In genomic region chr2:216034065-216034464, GRCh38 we compare ENCODE assay signal across 8 cellular contexts. TPM values are rescaled to one million over a fixed set of nuclear protein-coding genes. Genes with fewer than 3 reads are reported as not detected.
DNase-seq lines count a peak whose midpoint lies in the region; ATAC-seq and TF ChIP-seq lines count a peak whose summit lies in the region.

No MANE protein-coding gene starts in this region.

- POLR2A ChIA-PET in activated CD8-positive, alpha-beta T cell treated with anti-CD3 and anti-CD28 coated beads for 36 hours (lab: Charles Lee), result interaction anchor here (0.6 to 3.5 kb wide), 3 partner anchors 18 to 318 kb away, joined by 4 to 17 read pairs (median 8); partner anchors contain the start of gene XRCC5

- no peak overlapping the region for H3K27ac Mint-ChIP-seq in activated CD8-positive, alpha-beta T cell treated with anti-CD3 and anti-CD28 coated beads for 36 hours
- H3K27ac Mint-ChIP-seq in effector memory CD8-positive, alpha-beta T cell, result no peak overlapping the region

- H3K36me3 Mint-ChIP-seq in activated CD8-positive, alpha-beta T cell treated with anti-CD3 and anti-CD28 coated beads for 36 hours (ENCODE audit: low read depth), result peaks cover 6% of the 10 kb centered on the region
- H3K36me3 Mint-ChIP-seq in effector memory CD8-positive, alpha-beta T cell (ENCODE audit: insufficient read depth), result peaks cover 7% of the 10 kb centered on the region

- intact Hi-C loops in activated CD8-positive, alpha-beta T cell treated with anti-CD3 and anti-CD28 coated beads for 36 hours (cut with micrococcal nuclease), result loop anchor here (5.0 kb wide), 1 partner anchor 78 kb away; no protein-coding TSS in a partner anchor

- peak; percentile 34 for DNase-seq in DMS79 treated with DMSO at 0.1 percent for 48 hours (lab: John Stamatoyannopoulos, UW)
- DNase-seq in DMS79 (lab: John Stamatoyannopoulos, UW), result no peak
- peak; percentile 15 for DNase-seq in NCI-H526 treated with DMSO at 0.1 percent for 48 hours (lab: John Stamatoyannopoulos, UW)
- DNase-seq in activated CD8-positive, alpha-beta T cell treated with anti-CD3 and anti-CD28 coated beads for 36 hours, result peak; percentile 92
- DNase-seq in effector memory CD8-positive, alpha-beta T cell, result peak; percentile 74 to 83 (median 75)
- peak; percentile 71 for DNase-seq in mucosa of gallbladder (ENCODE audit: low spot score)
- DNase-seq in stimulated activated CD8-positive, alpha-beta memory T cell treated with anti-CD3 and anti-CD28 coated beads, Interleukin-7, amount 100 ng/mL, for 24 hours (ENCODE audit: low read depth), result peak; percentile 77

- TF ChIP-seq CTCF in activated CD8-positive, alpha-beta T cell treated with anti-CD3 and anti-CD28 coated beads for 36 hours (IDR thresholded peaks at IDR 0.05), result peak; percentile 87

- CTCF ChIA-PET in activated CD8-positive, alpha-beta T cell treated with anti-CD3 and anti-CD28 coated beads for 36 hours (lab: Charles Lee), result interaction anchor here (0.6 to 7.1 kb wide), 34 partner anchors 8 to 165 kb away, joined by 3 to 67 read pairs (median 6); partner anchors contain the start of genes PECR, TMEM169 and XRCC5

- no peak overlapping the region for H3K4me3 Mint-ChIP-seq in activated CD8-positive, alpha-beta T cell treated with anti-CD3 and anti-CD28 coated beads for 36 hours
- no peak overlapping the region for H3K4me3 Mint-ChIP-seq in effector memory CD8-positive, alpha-beta T cell

- H3K9me3 Mint-ChIP-seq in activated CD8-positive, alpha-beta T cell treated with anti-CD3 and anti-CD28 coated beads for 36 hours, result no peaks in the 10 kb centered on the region
- H3K9me3 Mint-ChIP-seq in effector memory CD8-positive, alpha-beta T cell, result no peaks in the 10 kb centered on the region

- ATAC-seq in HG02973 (IDR thresholded peaks at IDR 0.05; ENCODE audit: unreplicated experiment), result peak; percentile 32
- peak; percentile 76 for ATAC-seq in activated CD8-positive, alpha-beta T cell treated with anti-CD3 and anti-CD28 coated beads for 36 hours
- peak; percentile 84 for ATAC-seq in effector memory CD8-positive, alpha-beta T cell (replicated peaks)

- H3K4me1 Mint-ChIP-seq in activated CD8-positive, alpha-beta T cell treated with anti-CD3 and anti-CD28 coated beads for 36 hours (ENCODE audit: low read depth), result peaks cover 44% of the 10 kb centered on the region
- peaks cover 0 to 3% of the 10 kb centered on the region in 2 donors for H3K4me1 Mint-ChIP-seq in effector memory CD8-positive, alpha-beta T cell (ENCODE audit: low read depth in 2 of 2)

- no peaks in the 10 kb centered on the region for H3K27me3 Mint-ChIP-seq in activated CD8-positive, alpha-beta T cell treated with anti-CD3 and anti-CD28 coated beads for 36 hours
- no peaks in the 10 kb centered on the region for H3K27me3 Mint-ChIP-seq in effector memory CD8-positive, alpha-beta T cell

RNA-seq across cellular contexts. Expression of gene MREG, which starts 20.7 kb away (rescaled TPM):
- total RNA-seq in activated CD8-positive, alpha-beta T cell treated with anti-CD3 and anti-CD28 coated beads for 36 hours, result 10 to 100 TPM in 1 of 2 experiments, 1 to 10 TPM in 1; 8.0 to 10.9 TPM
- total RNA-seq in mucosa of gallbladder, result 9.2 TPM

RNA-seq across cellular contexts. Expression of gene PECR, which starts 47.5 kb away (rescaled TPM):
- total RNA-seq in activated CD8-positive, alpha-beta T cell treated with anti-CD3 and anti-CD28 coated beads for 36 hours, result 10 to 100 TPM; 21.1 to 22.5 TPM
- total RNA-seq in mucosa of gallbladder, result 33.7 TPM

RNA-seq across cellular contexts. Expression of gene TMEM169, which starts 47.7 kb away (rescaled TPM):
- total RNA-seq in activated CD8-positive, alpha-beta T cell treated with anti-CD3 and anti-CD28 coated beads for 36 hours, result under 1 TPM; 0.76 to 0.83 TPM
- total RNA-seq in mucosa of gallbladder, result 7.3 TPM

Comparison
In these comparisons a context has a peak if more than half of its experiments do, and no peak if none do; other contexts are left out.
1. ATAC-seq: peak in every context shown above with its lines; median percentile 84 in effector memory CD8-positive, alpha-beta T cell; 76 in activated CD8-positive, alpha-beta T cell treated with anti-CD3 and anti-CD28 coated beads for 36 hours; 32 in HG02973.